Comparison of ENCODE assay signal across 6 cellular contexts in genomic region chr1:228164561-228165371, GRCh38. TPM values are rescaled to one million over a fixed set of nuclear protein-coding genes. Genes with fewer than 3 reads are reported as not detected.
DNase-seq lines count a peak whose midpoint lies in the region; ATAC-seq, FAIRE-seq and TF ChIP-seq lines count a peak whose summit lies in the region.

No MANE protein-coding gene starts in this region.

- TF ChIP-seq CTCF in K562 (IDR thresholded peaks at IDR 0.05 in 2 of 3, conservative IDR thresholded peaks at IDR 0.05 in 1 of 3; ENCODE audit: insufficient read depth in 2 of 3, low read depth in 1 of 3, low read length in 3 of 3) = peak in 1 of 3 experiments; percentile 9; a peak in 1 of 6 replicates

- peaks cover 18 to 53% of the 10 kb centered on the region in 2 experiments for H3K4me1 ChIP-seq in K562 (replicated peaks in 1 of 2; ENCODE audit: control insufficient read depth in 2 of 2, insufficient read depth in 2 of 2, low read length in 2 of 2)
- peaks cover 8% of the 10 kb centered on the region for H3K4me1 ChIP-seq in neuron (ENCODE audit: insufficient read depth, low read length)

- in situ Hi-C loops in K562 (cut with MboI) = no loop called here

- no peaks in the 10 kb centered on the region for H3K9me3 Mint-ChIP-seq in activated CD4-positive, alpha-beta T cell treated with anti-CD3 and anti-CD28 coated beads, Interleukin-2, amount 10 ng/mL, durations not matched to agents 24 days and 14 days

- TF ChIP-seq POLR2A in K562 (conservative IDR thresholded peaks at IDR 0.05) = no peak; the same call in 1 of the 2 replicates

- FAIRE-seq in K562 (lab: Jason Lieb, UNC) = peak; percentile 88

- H3K4me3 Mint-ChIP-seq in activated CD4-positive, alpha-beta T cell treated with anti-CD3 and anti-CD28 coated beads, Interleukin-2, amount 10 ng/mL, durations not matched to agents 24 days and 14 days = peak overlapping the region; percentile 91

- ATAC-seq in K562 = peak; percentile 0; the same call in 2 of the 3 replicates

- peak overlapping the region; percentile 70 for H3K27ac ChIP-seq in K562 (ENCODE audit: extremely low read depth, low read depth, low read length)

- H3K4me3 ChIP-seq in K562 (peak overlapping the region; percentile 78), neuron (ENCODE audit: low read length) (peak overlapping the region; percentile 73)

- H3K36me3 Mint-ChIP-seq in activated CD4-positive, alpha-beta T cell treated with anti-CD3 and anti-CD28 coated beads, Interleukin-2, amount 10 ng/mL, durations not matched to agents 24 days and 14 days (ENCODE audit: low read depth) = no peaks in the 10 kb centered on the region

- H3K9me1 ChIP-seq in K562 (ENCODE audit: control insufficient read depth, insufficient read depth, low read length) = peaks cover 12% of the 10 kb centered on the region

- POLR2A ChIA-PET in K562 (lab: Yijun Ruan, JAX) = interaction anchor here (0.6 to 5.8 kb wide), 15 partner anchors 8 to 1221 kb away, joined by 3 to 47 read pairs (median 5); partner anchors contain the start of gene GJC2

- peaks cover 6% of the 10 kb centered on the region for H4K20me1 ChIP-seq in K562 (replicated peaks; ENCODE audit: control insufficient read depth, insufficient read depth, low read length)

- intact Hi-C loops in activated CD4-positive, alpha-beta T cell treated with anti-CD3 and anti-CD28 coated beads, Interleukin-2, amount 10 ng/mL, durations not matched to agents 24 days and 14 days (cut with micrococcal nuclease) = loop anchor here (1.0 to 10.0 kb wide), 5 partner anchors 10 to 400 kb away; no protein-coding TSS in a partner anchor
- intact Hi-C loops in K562 (cut with micrococcal nuclease) = loop anchor here (1.0 kb wide), 1 partner anchor 19 kb away; no protein-coding TSS in a partner anchor

- no peak for DNase-seq in activated CD4-positive, alpha-beta T cell treated with anti-CD3 and anti-CD28 coated beads, Interleukin-2, amount 10 ng/mL, durations not matched to agents 24 days and 14 days
- no peak for DNase-seq in activated CD4-positive, alpha-beta T cell treated with anti-CD3 and anti-CD28 coated beads, Interleukin-2, amount 50 U/mL, for 4 hours
- DNase-seq in K562 (ENCODE audit: extremely low read depth in 1 of 4, low spot score in 3 of 4) = peak in 2 of 4 experiments; percentile 59 to 81
- no peak for DNase-seq in SHP77 treated with DMSO at 0.1 percent for 48 hours (lab: John Stamatoyannopoulos, UW)
- DNase-seq in kidney glomerular epithelial cell (lab: John Stamatoyannopoulos, UW) = no peak

- H3K36me3 ChIP-seq in K562 (ENCODE audit: control insufficient read depth, insufficient read depth, low read length) = no peaks in the 10 kb centered on the region
- H3K36me3 ChIP-seq in neuron (ENCODE audit: insufficient read depth, low read length) = peaks cover 5% of the 10 kb centered on the region

- peak overlapping the region; percentile 93 for H3K27ac Mint-ChIP-seq in activated CD4-positive, alpha-beta T cell treated with anti-CD3 and anti-CD28 coated beads, Interleukin-2, amount 10 ng/mL, durations not matched to agents 24 days and 14 days

- H3K79me2 ChIP-seq in K562 (ENCODE audit: control insufficient read depth, insufficient read depth, low read length) = peaks cover 10% of the 10 kb centered on the region

- TSS peak; percentile 86 for BruUV-seq in K562 (replicated peaks; lab: Mats Ljungman, UMichigan)

- CTCF ChIA-PET in K562 (lab: Yijun Ruan, JAX; ENCODE audit: low intra/inter-chr PET ratio) = interaction anchor here (1.0 kb wide), 1 partner anchor 24 kb away, joined by 4 read pairs; no protein-coding TSS in a partner anchor

- peak overlapping the region; percentile 94 for H3K4me2 ChIP-seq in K562 (ENCODE audit: insufficient read depth, low read length)

- WGBS in K562 (ENCODE audit: insufficient coverage, low coverage, missing lambda C conversion rate) = 7% methylated on average over 20 of the region's 20 CpGs

- TF ChIP-seq EP300 in K562 (IDR thresholded peaks at IDR 0.05; ENCODE audit: low read length) = peak; percentile 57; the same call in 1 of the 2 replicates

- H3K27me3 ChIP-seq in K562 (ENCODE audit: control insufficient read depth in 2 of 2, insufficient read depth in 2 of 2, low read length in 2 of 2) = no peaks in the 10 kb centered on the region
- H3K27me3 ChIP-seq in neuron (ENCODE audit: insufficient read depth, low read length) = no peaks in the 10 kb centered on the region

- H3K27me3 Mint-ChIP-seq in activated CD4-positive, alpha-beta T cell treated with anti-CD3 and anti-CD28 coated beads, Interleukin-2, amount 10 ng/mL, durations not matched to agents 24 days and 14 days = no peaks in the 10 kb centered on the region

- no peaks in the 10 kb centered on the region for H3K9me3 ChIP-seq in K562 (replicated peaks; ENCODE audit: control insufficient read depth, insufficient read depth, low read depth, low read length)
- no peaks in the 10 kb centered on the region for H3K9me3 ChIP-seq in neuron (ENCODE audit: low read length)

- peak overlapping the region; percentile 82 for H2AFZ ChIP-seq in K562 (ENCODE audit: low read depth, low read length)
- H2AFZ ChIP-seq in neuron (ENCODE audit: low read depth, low read length) = no peak overlapping the region

- peaks cover 25% of the 10 kb centered on the region for H3K4me1 Mint-ChIP-seq in activated CD4-positive, alpha-beta T cell treated with anti-CD3 and anti-CD28 coated beads, Interleukin-2, amount 10 ng/mL, durations not matched to agents 24 days and 14 days

- TF ChIP-seq RAD21 in K562 (CRISPR knock-in tag; conservative IDR thresholded peaks at IDR 0.05 in 1 of 2, IDR thresholded peaks at IDR 0.05 in 1 of 2) = peak in 1 of 2 experiments; percentile 31; a peak in 2 of 4 replicates

- H3K9ac ChIP-seq in K562 (ENCODE audit: insufficient read depth in 1 of 2, low read depth in 2 of 2, low read length in 2 of 2) = peak overlapping the region; percentile 67 to 85

RNA-seq across cellular contexts. Expression of gene IBA57, which starts 0.8 kb away (rescaled TPM):
- 10.8 and 11.4 TPM in 2 replicates for total RNA-seq in activated CD4-positive, alpha-beta T cell treated with anti-CD3 and anti-CD28 coated beads, Interleukin-2, amount 10 ng/mL, durations not matched to agents 24 days and 14 days
- 6.2 and 10.7 TPM in 2 replicates for total RNA-seq in K562 (2011; cell fraction: chromatin; rRNA removed; ENCODE audit: low replicate concordance)
- 8.3 and 8.9 TPM in 2 replicates for total RNA-seq in K562 (2011; cell fraction: nucleolus; rRNA removed)
- 6.8 and 8.3 TPM in 2 replicates for total RNA-seq in K562 (2011; cell fraction: nucleoplasm; rRNA removed)
- total RNA-seq in K562 (2014; rRNA removed) (9.0 and 16.8 TPM in 2 replicates), K562 (2014; rRNA removed; fragmentation: Illumina TruSeq; extraction: Trizol) (1.8 and 1.9 TPM in 2 replicates), K562 (2015; rRNA removed; fragmentation: Illumina TruSeq; extraction: Trizol) (2.9 and 4.1 TPM in 2 replicates), K562 (2021) (14.1 and 15.5 TPM in 2 replicates)
- polyA plus RNA-seq in K562 (2011; rRNA removed) (2.7 and 5.6 TPM in 2 replicates), K562 (2014; fragmentation: Illumina TruSeq; extraction: Trizol) (1.9 and 5.9 TPM in 2 replicates), K562 (2014; fragmentation: Nextera tagmentation; extraction: Ambion mirVana) (1 to 10 TPM in 1 of 2 experiments, under 1 TPM in 1; 0.77 to 1.0 TPM), K562 (2014; rRNA removed) (6.9 and 9.0 TPM in 2 replicates)
- polyA plus RNA-seq in K562 (2011; cell fraction: cytosol; rRNA removed) = 4.2 and 11.4 TPM in 2 replicates
- polyA plus RNA-seq in K562 (2011; cell fraction: nucleus; rRNA removed) = 4.0 and 5.9 TPM in 2 replicates
- 4.8 and 6.7 TPM in 2 replicates for polyA plus RNA-seq in K562 (2012)
- polyA minus RNA-seq in K562 (2011; rRNA and poly(A)+ RNA removed) = 1.9 and 2.1 TPM in 2 replicates
- polyA minus RNA-seq in K562 (2011; cell fraction: cytosol; rRNA and poly(A)+ RNA removed) = 7.1 and 8.0 TPM in 2 replicates
- 3.4 and 3.7 TPM in 2 replicates for polyA minus RNA-seq in K562 (2011; cell fraction: nucleus; rRNA and poly(A)+ RNA removed)

RNA-seq across cellular contexts. Expression of gene GJC2, which starts 15.0 kb away (rescaled TPM):
- total RNA-seq in activated CD4-positive, alpha-beta T cell treated with anti-CD3 and anti-CD28 coated beads, Interleukin-2, amount 10 ng/mL, durations not matched to agents 24 days and 14 days = 0.69 and 0.96 TPM in 2 replicates
- total RNA-seq in K562 (2011; cell fraction: chromatin; rRNA removed; ENCODE audit: low replicate concordance) = 0.53 and 1.4 TPM in 2 replicates
- 1.2 and 2.2 TPM in 2 replicates for total RNA-seq in K562 (2011; cell fraction: nucleolus; rRNA removed)
- 0.59 and 0.69 TPM in 2 replicates for total RNA-seq in K562 (2011; cell fraction: nucleoplasm; rRNA removed)
- 0.32 and 0.86 TPM in 2 replicates for total RNA-seq in K562 (2014; rRNA removed)
- total RNA-seq in K562 (2014; rRNA removed; fragmentation: Illumina TruSeq; extraction: Trizol) = 0.11 and 0.16 TPM in 2 replicates
- 0.11 and 0.22 TPM in 2 replicates for total RNA-seq in K562 (2015; rRNA removed; fragmentation: Illumina TruSeq; extraction: Trizol)
- total RNA-seq in K562 (2021) = 0.62 and 0.69 TPM in 2 replicates
- polyA plus RNA-seq in K562 (2011; rRNA removed) = 0.08 and 0.20 TPM in 2 replicates
- polyA plus RNA-seq in K562 (2011; cell fraction: cytosol; rRNA removed) = 0.10 and 0.61 TPM in 2 replicates
- 0.29 and 1.1 TPM in 2 replicates for polyA plus RNA-seq in K562 (2011; cell fraction: nucleus; rRNA removed)
- polyA plus RNA-seq in K562 (2012) = 0.39 and 0.47 TPM in 2 replicates
- 0.06 and 0.12 TPM in 2 replicates for polyA plus RNA-seq in K562 (2014; fragmentation: Illumina TruSeq; extraction: Trizol)
- polyA plus RNA-seq in K562 (2014; fragmentation: Nextera tagmentation; extraction: Ambion mirVana) = not detected
- 0.03 and 0.36 TPM in 2 replicates for polyA plus RNA-seq in K562 (2014; rRNA removed)
- polyA minus RNA-seq in K562 (2011; rRNA and poly(A)+ RNA removed) = 0.09 and 0.18 TPM in 2 replicates
- polyA minus RNA-seq in K562 (2011; cell fraction: cytosol; rRNA and poly(A)+ RNA removed) = 0.57 TPM in 1 of 2 replicates, not detected in the other
- polyA minus RNA-seq in K562 (2011; cell fraction: nucleus; rRNA and poly(A)+ RNA removed) = 0.40 and 0.44 TPM in 2 replicates

RNA-seq across cellular contexts. Expression of gene GUK1, which starts 24.7 kb away (rescaled TPM):
- total RNA-seq in activated CD4-positive, alpha-beta T cell treated with anti-CD3 and anti-CD28 coated beads, Interleukin-2, amount 10 ng/mL, durations not matched to agents 24 days and 14 days = 211 and 222 TPM in 2 replicates
- 206 and 587 TPM in 2 replicates for total RNA-seq in K562 (2011; cell fraction: chromatin; rRNA removed; ENCODE audit: low replicate concordance)
- 479 and 565 TPM in 2 replicates for total RNA-seq in K562 (2011; cell fraction: nucleolus; rRNA removed)
- 351 and 369 TPM in 2 replicates for total RNA-seq in K562 (2011; cell fraction: nucleoplasm; rRNA removed)
- total RNA-seq in K562 (2014; rRNA removed) (331 and 360 TPM in 2 replicates), K562 (2014; rRNA removed; fragmentation: Illumina TruSeq; extraction: Trizol) (31.6 and 42.7 TPM in 2 replicates), K562 (2015; rRNA removed; fragmentation: Illumina TruSeq; extraction: Trizol) (129 and 132 TPM in 2 replicates), K562 (2021) (228 and 233 TPM in 2 replicates)
- polyA plus RNA-seq in K562 (2011; rRNA removed) (192 and 244 TPM in 2 replicates), K562 (2014; fragmentation: Illumina TruSeq; extraction: Trizol) (44.3 and 143 TPM in 2 replicates), K562 (2014; fragmentation: Nextera tagmentation; extraction: Ambion mirVana) (10 to 100 TPM in 1 of 2 experiments, 1 to 10 TPM in 1; 7.0 to 18.1 TPM), K562 (2014; rRNA removed) (285 and 338 TPM in 2 replicates)
- polyA plus RNA-seq in K562 (2011; cell fraction: cytosol; rRNA removed) = 357 and 647 TPM in 2 replicates
- polyA plus RNA-seq in K562 (2011; cell fraction: nucleus; rRNA removed) = 690 and 902 TPM in 2 replicates
- polyA plus RNA-seq in K562 (2012) = 198 and 243 TPM in 2 replicates
- polyA minus RNA-seq in K562 (2011; rRNA and poly(A)+ RNA removed) = 38.4 and 72.5 TPM in 2 replicates
- polyA minus RNA-seq in K562 (2011; cell fraction: cytosol; rRNA and poly(A)+ RNA removed) = 79.7 and 95.8 TPM in 2 replicates
- polyA minus RNA-seq in K562 (2011; cell fraction: nucleus; rRNA and poly(A)+ RNA removed) = 159 and 171 TPM in 2 replicates

RNA-seq across cellular contexts. Expression of gene OBSCN, which starts 43.1 kb away (rescaled TPM):
- 21.4 and 22.3 TPM in 2 replicates for total RNA-seq in activated CD4-positive, alpha-beta T cell treated with anti-CD3 and anti-CD28 coated beads, Interleukin-2, amount 10 ng/mL, durations not matched to agents 24 days and 14 days
- 22.3 and 52.9 TPM in 2 replicates for total RNA-seq in K562 (2011; cell fraction: chromatin; rRNA removed; ENCODE audit: low replicate concordance)
- 25.5 and 27.1 TPM in 2 replicates for total RNA-seq in K562 (2011; cell fraction: nucleolus; rRNA removed)
- total RNA-seq in K562 (2011; cell fraction: nucleoplasm; rRNA removed) = 20.5 and 20.6 TPM in 2 replicates
- total RNA-seq in K562 (2014; rRNA removed) = 11.8 and 12.0 TPM in 2 replicates
- 0.83 and 1.7 TPM in 2 replicates for total RNA-seq in K562 (2014; rRNA removed; fragmentation: Illumina TruSeq; extraction: Trizol)
- 4.1 and 5.0 TPM in 2 replicates for total RNA-seq in K562 (2015; rRNA removed; fragmentation: Illumina TruSeq; extraction: Trizol)
- total RNA-seq in K562 (2021) = 17.4 and 19.7 TPM in 2 replicates
- polyA plus RNA-seq in K562 (2011; rRNA removed) = 3.4 and 5.6 TPM in 2 replicates
- 3.0 and 8.2 TPM in 2 replicates for polyA plus RNA-seq in K562 (2011; cell fraction: cytosol; rRNA removed)
- polyA plus RNA-seq in K562 (2011; cell fraction: nucleus; rRNA removed) = 22.5 and 42.0 TPM in 2 replicates
- polyA plus RNA-seq in K562 (2012) = 15.8 and 26.7 TPM in 2 replicates
- polyA plus RNA-seq in K562 (2014; fragmentation: Illumina TruSeq; extraction: Trizol) = 3.6 and 6.9 TPM in 2 replicates
- under 1 TPM; 0.18 to 0.29 TPM for polyA plus RNA-seq in K562 (2014; fragmentation: Nextera tagmentation; extraction: Ambion mirVana)
- polyA plus RNA-seq in K562 (2014; rRNA removed) = 11.1 and 12.5 TPM in 2 replicates
- 3.4 TPM in 2 replicates for polyA minus RNA-seq in K562 (2011; rRNA and poly(A)+ RNA removed)
- polyA minus RNA-seq in K562 (2011; cell fraction: cytosol; rRNA and poly(A)+ RNA removed) = 8.2 and 10.9 TPM in 2 replicates
- polyA minus RNA-seq in K562 (2011; cell fraction: nucleus; rRNA and poly(A)+ RNA removed) = 7.0 and 7.1 TPM in 2 replicates

RNA-seq across cellular contexts. Expression of gene MRPL55, which starts 55.7 kb away (rescaled TPM):
- 55.2 and 62.2 TPM in 2 replicates for total RNA-seq in activated CD4-positive, alpha-beta T cell treated with anti-CD3 and anti-CD28 coated beads, Interleukin-2, amount 10 ng/mL, durations not matched to agents 24 days and 14 days
- total RNA-seq in K562 (2011; cell fraction: chromatin; rRNA removed; ENCODE audit: low replicate concordance) = 49.1 and 124 TPM in 2 replicates
- 125 and 127 TPM in 2 replicates for total RNA-seq in K562 (2011; cell fraction: nucleolus; rRNA removed)
- total RNA-seq in K562 (2011; cell fraction: nucleoplasm; rRNA removed) = 91.0 and 99.2 TPM in 2 replicates
- total RNA-seq in K562 (2014; rRNA removed) (228 and 230 TPM in 2 replicates), K562 (2014; rRNA removed; fragmentation: Illumina TruSeq; extraction: Trizol) (26.7 and 47.2 TPM in 2 replicates), K562 (2015; rRNA removed; fragmentation: Illumina TruSeq; extraction: Trizol) (83.8 and 90.1 TPM in 2 replicates), K562 (2021) (112 and 120 TPM in 2 replicates)
- polyA plus RNA-seq in K562 (2011; rRNA removed) (65.9 and 115 TPM in 2 replicates), K562 (2014; fragmentation: Illumina TruSeq; extraction: Trizol) (81.0 and 93.0 TPM in 2 replicates), K562 (2014; fragmentation: Nextera tagmentation; extraction: Ambion mirVana) (10 to 100 TPM; 34.9 to 77.0 TPM), K562 (2014; rRNA removed) (154 and 166 TPM in 2 replicates)
- 142 and 334 TPM in 2 replicates for polyA plus RNA-seq in K562 (2011; cell fraction: cytosol; rRNA removed)
- polyA plus RNA-seq in K562 (2011; cell fraction: nucleus; rRNA removed) = 277 and 406 TPM in 2 replicates
- 90.3 and 111 TPM in 2 replicates for polyA plus RNA-seq in K562 (2012)
- 25.6 and 46.0 TPM in 2 replicates for polyA minus RNA-seq in K562 (2011; rRNA and poly(A)+ RNA removed)
- polyA minus RNA-seq in K562 (2011; cell fraction: cytosol; rRNA and poly(A)+ RNA removed) = 61.9 and 66.6 TPM in 2 replicates
- polyA minus RNA-seq in K562 (2011; cell fraction: nucleus; rRNA and poly(A)+ RNA removed) = 48.2 and 76.1 TPM in 2 replicates
